Comparison of ENCODE assay signal across 8 cellular contexts in genomic region chr12:5796171-5797091, GRCh38.
DNase-seq lines count a peak whose midpoint lies in the region; ATAC-seq, FAIRE-seq and TF ChIP-seq lines count a peak whose summit lies in the region.

No MANE protein-coding gene starts in this region.

- CTCF ChIA-PET in CD4-positive, alpha-beta T cell (lab: Charles Lee) = no interaction called here

- H4K8ac ChIP-seq in H9 (replicated peaks; ENCODE audit: insufficient read length, low read depth, low read length) = no peak overlapping the region

- H3T11ph ChIP-seq in H9 (ENCODE audit: low read length) = no peak overlapping the region

- no peak overlapping the region; the same call in 1 of the 2 replicates for H3K14ac ChIP-seq in H9 (ENCODE audit: insufficient read depth, low read length)

- no peaks in the 10 kb centered on the region for H3K9me3 ChIP-seq in CD4-positive, alpha-beta T cell (ENCODE audit: control insufficient read depth, low read length)
- H3K9me3 ChIP-seq in H9 (ENCODE audit: control insufficient read depth, low read depth, low read length) (no peaks in the 10 kb centered on the region), kidney (ENCODE audit: control insufficient read depth in 1 of 2, low read length in 2 of 2) (no peaks in the 10 kb centered on the region)

- H3K4me2 ChIP-seq in H9 (ENCODE audit: insufficient read depth, insufficient read length, low read length) = no peak overlapping the region

- no peaks in the 10 kb centered on the region for H3K23me2 ChIP-seq in H9 (ENCODE audit: insufficient read length, low read depth, low read length, poor library complexity, severe bottlenecking)

- no peak overlapping the region for H2BK5ac ChIP-seq in H9 (ENCODE audit: insufficient read length, low read length)

- no peak overlapping the region for H2BK20ac ChIP-seq in H9 (ENCODE audit: low read depth, low read length, poor library complexity, severe bottlenecking)

- peak overlapping the region; percentile 26 for H3K23ac ChIP-seq in H9 (ENCODE audit: insufficient read length, low read depth, low read length)

- H3K4me1 Mint-ChIP-seq in CD4-positive, alpha-beta T cell (ENCODE audit: low read depth) = no peaks in the 10 kb centered on the region
- H3K4me1 Mint-ChIP-seq in H9 (no peaks in the 10 kb centered on the region), type B pancreatic cell (ENCODE audit: unreplicated experiment) (peaks cover 6% of the 10 kb centered on the region)

- peak; percentile 27 for TF ChIP-seq CTCF in CD4-positive, alpha-beta T cell (IDR thresholded peaks at IDR 0.05)
- TF ChIP-seq CTCF in H9 (conservative IDR thresholded peaks at IDR 0.05) (peak; percentile 93), kidney (IDR thresholded peaks at IDR 0.05; ENCODE audit: borderline replicate concordance, extremely low read depth, insufficient read depth) (peak; percentile 61), type B pancreatic cell (conservative IDR thresholded peaks at IDR 0.05) (peak; percentile 80)

- H4K20me1 ChIP-seq in H9 (ENCODE audit: control insufficient read depth, insufficient read depth, insufficient read length) = no peaks in the 10 kb centered on the region

- no peak overlapping the region for H3K4ac ChIP-seq in H9 (ENCODE audit: low read depth, low read length)

- no peaks in the 10 kb centered on the region for H3K36me3 Mint-ChIP-seq in CD4-positive, alpha-beta T cell (ENCODE audit: low read depth)
- no peaks in the 10 kb centered on the region for H3K36me3 Mint-ChIP-seq in H9 (ENCODE audit: insufficient read depth in 1 of 3, low read depth in 3 of 3)
- H3K36me3 Mint-ChIP-seq in type B pancreatic cell = peaks cover 14% of the 10 kb centered on the region

- H2BK15ac ChIP-seq in H9 (ENCODE audit: low read depth, low read length) = no peak overlapping the region

- no peak overlapping the region for H3K4me3 Mint-ChIP-seq in CD4-positive, alpha-beta T cell
- H3K4me3 Mint-ChIP-seq in H9 (no peak overlapping the region), type B pancreatic cell (no peak overlapping the region)

- no peak overlapping the region for H2AK5ac ChIP-seq in H9 (ENCODE audit: insufficient read length, low read length)

- 99% methylated on average over 5 of the region's 19 CpGs for WGBS in H9 (ENCODE audit: extremely low coverage, insufficient read length, low lambda C conversion rate)

- H2AFZ ChIP-seq in H9 (ENCODE audit: low read length) = no peak overlapping the region

- H3K27me3 ChIP-seq in CD4-positive, alpha-beta T cell (ENCODE audit: control insufficient read depth, insufficient read depth, low read length) = no peaks in the 10 kb centered on the region
- H3K27me3 ChIP-seq in H9 (ENCODE audit: insufficient read depth, low read length) = no peaks in the 10 kb centered on the region

- H3K79me2 ChIP-seq in H9 (ENCODE audit: insufficient read depth, low read length) = no peaks in the 10 kb centered on the region

- no peak overlapping the region for H3K18ac ChIP-seq in H9 (ENCODE audit: insufficient read length, low read depth, low read length)

- H4K91ac ChIP-seq in H9 (ENCODE audit: insufficient read length, low read depth, low read length) = no peak overlapping the region

- H4K5ac ChIP-seq in H9 (ENCODE audit: insufficient read length, low read depth, low read length) = no peak overlapping the region

- no peak overlapping the region for H3K56ac ChIP-seq in H9 (ENCODE audit: insufficient read length, low read depth, low read length)

- no peak overlapping the region for H2BK12ac ChIP-seq in H9 (ENCODE audit: insufficient read length, low read depth, low read length)

- intact Hi-C loops in CD4-positive, alpha-beta T cell (cut with DNase I, micrococcal nuclease) = loop anchor here (1.0 to 5.0 kb wide), 5 partner anchors 51 to 939 kb away; no protein-coding TSS in a partner anchor
- intact Hi-C loops in kidney (cut with DNase I) = no loop called here

- no peak overlapping the region for H2BK120ac ChIP-seq in H9 (ENCODE audit: low read depth, low read length, poor library complexity, severe bottlenecking)

- H3K4me3 ChIP-seq in kidney (ENCODE audit: low read length in 2 of 2) = no peak overlapping the region

- H3K4me1 ChIP-seq in H9 (ENCODE audit: insufficient read depth, low read length) = no peaks in the 10 kb centered on the region
- no peaks in the 10 kb centered on the region for H3K4me1 ChIP-seq in kidney (ENCODE audit: control insufficient read depth in 1 of 2, insufficient read depth in 1 of 2, low read depth in 1 of 2, low read length in 2 of 2)

- POLR2A ChIA-PET in CD4-positive, alpha-beta T cell (lab: Charles Lee) = interaction anchor here (1.0 kb wide), 1 partner anchor 51 kb away, joined by 3 read pairs; no protein-coding TSS in a partner anchor

- H3K27ac ChIP-seq in CD4-positive, alpha-beta T cell (ENCODE audit: low read depth, low read length) = no peak overlapping the region
- H3K27ac ChIP-seq in H9 (ENCODE audit: insufficient read length, low read depth, low read length) (no peak overlapping the region), kidney (ENCODE audit: low read depth in 2 of 2, low read length in 2 of 2) (no peak overlapping the region)

- peak in 1 of 10 experiments; percentile 2 for DNase-seq in CD4-positive, alpha-beta T cell
- DNase-seq in H9 (peak; percentile 84), kidney (no peak), type B pancreatic cell (ENCODE audit: extremely low spot score, unreplicated experiment) (peak; percentile 77)
- peak; percentile 25 for DNase-seq in activated T-cell treated with anti-CD3 and anti-CD28 coated beads, Interleukin-2, amount 50 U/mL, for 1 hour
- DNase-seq in activated CD4-positive, CD25-positive, alpha-beta regulatory T cell (lab: John Stamatoyannopoulos, UW) = no peak
- DNase-seq in activated effector memory CD4-positive, alpha-beta T cell treated with anti-CD3 and anti-CD28 coated beads, Interleukin-2, amount 50 U/mL, for 16 hours = no peak

- FAIRE-seq in kidney (lab: Jason Lieb, UNC) = no peak

- H3K9ac ChIP-seq in H9 (ENCODE audit: extremely low read depth, insufficient read length, low read length) (no peak overlapping the region), kidney (ENCODE audit: low read length in 2 of 2) (no peak overlapping the region)

- no peaks in the 10 kb centered on the region for H3K36me3 ChIP-seq in kidney (ENCODE audit: control insufficient read depth in 1 of 2, insufficient read depth in 2 of 2, low read length in 2 of 2)

- peak; percentile 41 for ATAC-seq in CD4-positive, alpha-beta T cell (ENCODE audit: poor library complexity)
- ATAC-seq in HG03460 (IDR thresholded peaks at IDR 0.05; ENCODE audit: unreplicated experiment) = no peak

- no peaks in the 10 kb centered on the region for H3K27me3 Mint-ChIP-seq in CD4-positive, alpha-beta T cell
- no peaks in the 10 kb centered on the region for H3K27me3 Mint-ChIP-seq in H9 (ENCODE audit: low read depth)
- peaks cover 47% of the 10 kb centered on the region for H3K27me3 Mint-ChIP-seq in type B pancreatic cell

- no peaks in the 10 kb centered on the region for H3K9me3 Mint-ChIP-seq in CD4-positive, alpha-beta T cell
- H3K9me3 Mint-ChIP-seq in H9 = no peaks in the 10 kb centered on the region; a peak in 1 of 5 replicates
- H3K9me3 Mint-ChIP-seq in type B pancreatic cell = no peaks in the 10 kb centered on the region

- H3K79me1 ChIP-seq in H9 (ENCODE audit: insufficient read depth, low read depth, low read length, poor library complexity, severe bottlenecking) = no peaks in the 10 kb centered on the region

- no peak overlapping the region for H3K27ac Mint-ChIP-seq in CD4-positive, alpha-beta T cell
- no peak overlapping the region for H3K27ac Mint-ChIP-seq in H9
- H3K27ac Mint-ChIP-seq in type B pancreatic cell = no peak overlapping the region

Comparison
In these comparisons a context has a peak if more than half of its experiments do, and no peak if none do; other contexts are left out.
1. DNase-seq: peak in H9 (single experiment), activated T-cell treated with anti-CD3 and anti-CD28 coated beads, Interleukin-2, amount 50 U/mL, for 1 hour (single experiment) and type B pancreatic cell (single experiment); none in kidney (single experiment), activated CD4-positive, CD25-positive, alpha-beta regulatory T cell (0 of 4) and activated effector memory CD4-positive, alpha-beta T cell treated with anti-CD3 and anti-CD28 coated beads, Interleukin-2, amount 50 U/mL, for 16 hours (single experiment).
2. CTCF ChIP-seq: peak in every context shown above with its lines; median percentile 93 in H9; 80 in type B pancreatic cell; 61 in kidney; 27 in CD4-positive, alpha-beta T cell.